Comparison of ENCODE assay signal across 10 cellular contexts in the genomic region with DNA sequence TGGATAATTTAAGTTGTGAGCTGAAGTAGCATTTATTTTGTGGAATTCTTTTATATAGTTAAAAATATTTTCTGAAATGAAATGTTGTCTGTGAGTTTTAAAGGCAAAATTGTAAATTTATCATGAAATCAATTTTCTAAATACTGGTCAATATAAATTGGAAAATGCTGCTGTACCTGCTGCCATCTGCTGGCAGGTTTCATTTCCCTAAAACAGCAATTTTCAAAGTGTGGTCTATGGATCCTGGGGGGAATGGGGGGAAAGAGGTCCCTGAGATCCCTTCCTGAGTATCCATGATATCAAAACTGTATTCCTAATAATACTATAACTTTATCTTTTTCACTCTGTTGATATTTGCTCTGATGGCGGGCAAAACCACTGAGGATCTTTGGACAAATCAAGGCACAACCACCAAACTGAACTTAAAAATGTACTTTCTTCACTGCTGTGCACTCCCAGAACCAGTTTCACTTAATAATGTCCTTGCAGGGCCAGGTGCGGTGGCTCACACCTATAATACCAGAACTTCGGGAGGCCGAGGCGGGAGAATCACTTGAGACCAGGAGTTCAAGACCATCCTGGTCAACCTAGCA. TPM values are rescaled to one million over a fixed set of nuclear protein-coding genes. Genes with fewer than 3 reads are reported as not detected.
DNase-seq lines count a peak whose midpoint lies in the region; ATAC-seq, FAIRE-seq and TF ChIP-seq lines count a peak whose summit lies in the region.
"Had no signal": no experiment of that assay in that cellular context is flagged by ENCODE, and none has a peak within 500 bp of the region (broad histone marks: within the 10 kb centered on the region; RNA-seq: fewer than 3 reads in every experiment).

No MANE protein-coding gene starts in this region.

- no peak for FAIRE-seq in H54 (lab: Jason Lieb, UNC)

- DNase-seq in Ammon's horn (ENCODE audit: low spot score) (peak; percentile 25), GM20000 (ENCODE audit: low spot score) (peak; percentile 44), kidney tubule cell (ENCODE audit: low spot score) (peak; percentile 20), H54 (ENCODE audit: insufficient read length, low spot score) (no peak)
- DNase-seq in stimulated activated CD4-positive, alpha-beta T cell treated with anti-CD3 and anti-CD28 coated beads, Interleukin-4, amount 100 ng/mL, for 4 hours = no peak

- TF ChIP-seq CTCF in GM20000 (IDR thresholded peaks at IDR 0.05; ENCODE audit: extremely low read depth, missing control alignments) = peak; percentile 32
- peak; percentile 59 for TF ChIP-seq CTCF in WI38 (IDR thresholded peaks at IDR 0.05; ENCODE audit: low read depth, low read length)

- no peak overlapping the region for H3K4me3 ChIP-seq in WI38 (ENCODE audit: low read depth, low read length)

- TF ChIP-seq POLR2A in H54 (IDR thresholded peaks at IDR 0.05; ENCODE audit: low read depth, low read length) = no peak

- ATAC-seq in esophagus mucosa (no peak), GM21367 (IDR thresholded peaks at IDR 0.05; ENCODE audit: unreplicated experiment) (no peak)
- ATAC-seq: effector memory CD8-positive, alpha-beta T cell had no signal

RNA-seq across cellular contexts. Expression of gene CCR4, which starts 17.2 kb away (rescaled TPM):
- total RNA-seq in esophagus mucosa = 0.40 TPM
- total RNA-seq: HT1080 had no signal

Comparison
In these comparisons a context has a peak if more than half of its experiments do, and no peak if none do; other contexts are left out.
1. DNase-seq: peak in Ammon's horn (single experiment), GM20000 (single experiment) and kidney tubule cell (single experiment); none in H54 (single experiment) and stimulated activated CD4-positive, alpha-beta T cell treated with anti-CD3 and anti-CD28 coated beads, Interleukin-4, amount 100 ng/mL, for 4 hours (0 of 2).